ENCODE assay signal across 8 cellular contexts in the genomic region with DNA sequence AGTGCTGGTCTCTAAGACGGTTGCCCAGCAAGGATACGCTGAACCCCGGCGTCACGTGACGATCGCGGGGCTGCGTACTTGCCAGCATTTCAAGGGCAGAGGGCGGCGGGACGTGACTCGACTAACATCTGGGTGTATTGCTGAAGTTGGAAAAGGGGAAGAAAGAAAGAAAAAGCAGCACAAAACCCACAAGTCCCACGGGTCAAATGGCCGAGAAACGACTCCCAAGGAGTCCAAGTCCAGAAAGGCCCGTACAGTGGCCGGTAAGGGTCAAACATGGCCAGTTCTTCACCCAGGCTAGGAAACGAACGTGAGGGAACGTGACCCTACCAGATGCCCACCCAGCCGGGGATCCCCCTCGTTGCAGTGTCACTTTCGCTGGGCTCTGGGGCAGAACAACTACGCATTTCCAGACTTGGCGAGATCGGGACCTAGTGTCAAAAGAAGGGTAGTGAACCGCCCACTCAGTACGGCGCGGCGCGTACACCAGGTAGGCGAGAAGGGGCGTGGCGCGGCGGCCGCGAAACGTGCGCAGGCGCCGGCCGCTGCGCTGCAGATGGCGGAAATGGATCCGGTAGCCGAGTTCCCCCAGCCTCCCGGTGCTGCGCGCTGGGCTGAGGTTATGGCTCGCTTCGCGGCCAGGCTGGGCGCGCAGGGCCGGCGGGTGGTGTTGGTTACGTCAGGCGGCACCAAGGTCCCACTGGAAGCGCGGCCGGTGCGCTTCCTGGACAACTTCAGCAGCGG. TPM values are rescaled to one million over a fixed set of nuclear protein-coding genes. Genes with fewer than 3 reads are reported as not detected.
A peak's percentile ranks its signal among the peaks of the same experiment; 100 is the strongest.
DNase-seq lines count a peak whose midpoint lies in the region; ATAC-seq, FAIRE-seq and TF ChIP-seq lines count a peak whose summit lies in the region.

Gene PPCS (plus strand): TSS at position 534 of the 744 bp plus-strand sequence. CDS start 23 bp downstream, at position 557.
Gene ZMYND12 (minus strand): TSS at position 13 of the 744 bp plus-strand sequence. CDS start 25 bp downstream, outside the sequence.

- peak within 1 kb of the TSS; percentile 72 for H3K4me2 ChIP-seq in DOHH2 (ENCODE audit: low read length)

- peaks cover 24% of the 10 kb centered on the region for H3K4me1 Mint-ChIP-seq in activated T-helper 2 cell treated with anti-CD3 and anti-CD28 coated beads, Interferon-gamma antibody, Interleukin-2, Interleukin-4, amounts not matched to agents 10 μg/mL and 5 μg/mL and 100 μg/mL, durations not matched to agents 14 hours and 24 hours and 36 hours (ENCODE audit: low read depth)
- H3K4me1 Mint-ChIP-seq in nephron progenitor cell, result peaks cover 23% of the 10 kb centered on the region
- peaks cover 49% of the 10 kb centered on the region for H3K4me1 Mint-ChIP-seq in stimulated activated naive CD8-positive, alpha-beta T cell treated with anti-CD3 and anti-CD28 coated beads, Interleukin-15, Interleukin-2, amounts not matched to agents 100 ng/mL and 50 ng/mL, for 24 hours (ENCODE audit: low read depth)

- peaks cover 45% of the 10 kb centered on the region for H3K36me3 Mint-ChIP-seq in activated T-helper 2 cell treated with anti-CD3 and anti-CD28 coated beads, Interferon-gamma antibody, Interleukin-2, Interleukin-4, amounts not matched to agents 10 μg/mL and 5 μg/mL and 100 μg/mL, durations not matched to agents 14 hours and 24 hours and 36 hours (ENCODE audit: low read depth)
- peaks cover 29% of the 10 kb centered on the region for H3K36me3 Mint-ChIP-seq in nephron progenitor cell (ENCODE audit: low read depth)
- H3K36me3 Mint-ChIP-seq in stimulated activated naive CD8-positive, alpha-beta T cell treated with anti-CD3 and anti-CD28 coated beads, Interleukin-15, Interleukin-2, amounts not matched to agents 100 ng/mL and 50 ng/mL, for 24 hours (ENCODE audit: low read depth), result peaks cover 37% of the 10 kb centered on the region

- intact Hi-C loops in activated T-helper 2 cell treated with anti-CD3 and anti-CD28 coated beads, Interferon-gamma antibody, Interleukin-2, Interleukin-4, amounts not matched to agents 10 μg/mL and 5 μg/mL and 100 μg/mL, durations not matched to agents 14 hours and 24 hours and 36 hours (cut with micrococcal nuclease), result loop anchor here (1.0 to 10.0 kb wide), 3 partner anchors 121 to 309 kb away; partner anchors contain the start of genes C1orf50, FOXJ3, P3H1 and YBX1

- DNase-seq in KG1 (lab: John Stamatoyannopoulos, UW) (peak; percentile 86), RCC 7860 (ENCODE audit: low spot score) (peak; percentile 60), fibroblast of the aortic adventitia (ENCODE audit: low read depth) (peak; percentile 89), nephron progenitor cell (peak; percentile 86)
- DNase-seq in activated T-helper 2 cell treated with anti-CD3 and anti-CD28 coated beads, Interferon-gamma antibody, Interleukin-2, Interleukin-4, amounts not matched to agents 10 μg/mL and 5 μg/mL and 100 μg/mL, durations not matched to agents 14 hours and 24 hours and 36 hours (ENCODE audit: low spot score), result peak; percentile 87

- no peak for FAIRE-seq in RCC 7860 (lab: Jason Lieb, UNC)

- H3K27me3 ChIP-seq in DOHH2 (ENCODE audit: control insufficient read depth, low read length), result no peaks in the 10 kb centered on the region

- H3K4me3 ChIP-seq in DOHH2 (ENCODE audit: low read length), result peak within 1 kb of the TSS; percentile 85
- H3K4me3 ChIP-seq in fibroblast of the aortic adventitia (ENCODE audit: low read depth, low read length), result peak within 1 kb of the TSS; percentile 78

- H3K27ac Mint-ChIP-seq in activated T-helper 2 cell treated with anti-CD3 and anti-CD28 coated beads, Interferon-gamma antibody, Interleukin-2, Interleukin-4, amounts not matched to agents 10 μg/mL and 5 μg/mL and 100 μg/mL, durations not matched to agents 14 hours and 24 hours and 36 hours, result peak within 1 kb of the TSS; percentile 98
- peak within 1 kb of the TSS; percentile 98 for H3K27ac Mint-ChIP-seq in nephron progenitor cell
- H3K27ac Mint-ChIP-seq in stimulated activated naive CD8-positive, alpha-beta T cell treated with anti-CD3 and anti-CD28 coated beads, Interleukin-15, Interleukin-2, amounts not matched to agents 100 ng/mL and 50 ng/mL, for 24 hours, result peak within 1 kb of the TSS; percentile 99

- TF ChIP-seq CTCF in DOHH2 (IDR thresholded peaks at IDR 0.05; ENCODE audit: low read depth, low read length, poor library complexity, severe bottlenecking) (no peak), fibroblast of the aortic adventitia (IDR thresholded peaks at IDR 0.05; ENCODE audit: insufficient read depth, low read length) (peak; percentile 7), nephron progenitor cell (IDR thresholded peaks at IDR 0.05) (no peak)

- no peaks in the 10 kb centered on the region for H4K20me1 ChIP-seq in DOHH2 (ENCODE audit: control insufficient read depth, insufficient read depth, low read depth, low read length)

- H3K79me2 ChIP-seq in DOHH2 (ENCODE audit: control insufficient read depth, low read length), result peaks cover 23% of the 10 kb centered on the region

- no peaks in the 10 kb centered on the region; the same call in none of the 2 replicates for H3F3A ChIP-seq in DOHH2 (ENCODE audit: control insufficient read depth, insufficient read depth)

- peak within 1 kb of the TSS; percentile 93 for H3K4me3 Mint-ChIP-seq in activated T-helper 2 cell treated with anti-CD3 and anti-CD28 coated beads, Interferon-gamma antibody, Interleukin-2, Interleukin-4, amounts not matched to agents 10 μg/mL and 5 μg/mL and 100 μg/mL, durations not matched to agents 14 hours and 24 hours and 36 hours (ENCODE audit: low read depth)
- peak within 1 kb of the TSS; percentile 86 for H3K4me3 Mint-ChIP-seq in nephron progenitor cell
- H3K4me3 Mint-ChIP-seq in stimulated activated naive CD8-positive, alpha-beta T cell treated with anti-CD3 and anti-CD28 coated beads, Interleukin-15, Interleukin-2, amounts not matched to agents 100 ng/mL and 50 ng/mL, for 24 hours, result peak within 1 kb of the TSS; percentile 96

- no peaks in the 10 kb centered on the region for H3K9me3 ChIP-seq in DOHH2 (ENCODE audit: control insufficient read depth, insufficient read depth, low read length)

- no peaks in the 10 kb centered on the region for H3K9me2 ChIP-seq in DOHH2 (replicated peaks; ENCODE audit: control insufficient read depth, low read length)

- peaks cover 26% of the 10 kb centered on the region for H3K4me1 ChIP-seq in DOHH2 (ENCODE audit: control insufficient read depth, low read length)

- H3K9me3 Mint-ChIP-seq in activated T-helper 2 cell treated with anti-CD3 and anti-CD28 coated beads, Interferon-gamma antibody, Interleukin-2, Interleukin-4, amounts not matched to agents 10 μg/mL and 5 μg/mL and 100 μg/mL, durations not matched to agents 14 hours and 24 hours and 36 hours, result no peaks in the 10 kb centered on the region
- H3K9me3 Mint-ChIP-seq in nephron progenitor cell, result no peaks in the 10 kb centered on the region
- H3K9me3 Mint-ChIP-seq in stimulated activated naive CD8-positive, alpha-beta T cell treated with anti-CD3 and anti-CD28 coated beads, Interleukin-15, Interleukin-2, amounts not matched to agents 100 ng/mL and 50 ng/mL, for 24 hours, result no peaks in the 10 kb centered on the region

- H3K27ac ChIP-seq in DOHH2 (ENCODE audit: low read depth, low read length), result peak within 1 kb of the TSS; percentile 59

- H3K27me3 Mint-ChIP-seq in activated T-helper 2 cell treated with anti-CD3 and anti-CD28 coated beads, Interferon-gamma antibody, Interleukin-2, Interleukin-4, amounts not matched to agents 10 μg/mL and 5 μg/mL and 100 μg/mL, durations not matched to agents 14 hours and 24 hours and 36 hours (ENCODE audit: low read depth), result peaks cover 3% of the 10 kb centered on the region
- no peaks in the 10 kb centered on the region for H3K27me3 Mint-ChIP-seq in nephron progenitor cell (ENCODE audit: low read depth, poor library complexity)
- H3K27me3 Mint-ChIP-seq in stimulated activated naive CD8-positive, alpha-beta T cell treated with anti-CD3 and anti-CD28 coated beads, Interleukin-15, Interleukin-2, amounts not matched to agents 100 ng/mL and 50 ng/mL, for 24 hours, result no peaks in the 10 kb centered on the region

- peaks cover 41% of the 10 kb centered on the region for H3K36me3 ChIP-seq in DOHH2 (ENCODE audit: control insufficient read depth, low read length)

- ATAC-seq in GM21723 (IDR thresholded peaks at IDR 0.05; ENCODE audit: unreplicated experiment), result peak; percentile 81

RNA-seq across cellular contexts. Expression of gene PPCS, which starts in this region (rescaled TPM):
- 41.4 and 41.8 TPM in 2 replicates for total RNA-seq in activated T-helper 2 cell treated with anti-CD3 and anti-CD28 coated beads, Interferon-gamma antibody, Interleukin-2, Interleukin-4, amounts not matched to agents 10 μg/mL and 5 μg/mL and 100 μg/mL, durations not matched to agents 14 hours and 24 hours and 36 hours
- 44.2 and 58.8 TPM in 2 replicates for total RNA-seq in fibroblast of the aortic adventitia (ENCODE audit: low replicate concordance)

RNA-seq across cellular contexts. Expression of gene ZMYND12, which starts in this region (rescaled TPM):
- total RNA-seq in activated T-helper 2 cell treated with anti-CD3 and anti-CD28 coated beads, Interferon-gamma antibody, Interleukin-2, Interleukin-4, amounts not matched to agents 10 μg/mL and 5 μg/mL and 100 μg/mL, durations not matched to agents 14 hours and 24 hours and 36 hours, result 0.11 and 0.28 TPM in 2 replicates
- total RNA-seq in fibroblast of the aortic adventitia (ENCODE audit: low replicate concordance), result 0.82 and 1.6 TPM in 2 replicates

Comparison
In these comparisons a context has a peak if more than half of its experiments do, and no peak if none do; other contexts are left out.
1. Peak in every context shown above with its lines: DNase-seq, ATAC-seq, H3K4me3 ChIP-seq and H3K27ac ChIP-seq.